Comparison of ENCODE assay signal across 1 cellular context in the genomic region with DNA sequence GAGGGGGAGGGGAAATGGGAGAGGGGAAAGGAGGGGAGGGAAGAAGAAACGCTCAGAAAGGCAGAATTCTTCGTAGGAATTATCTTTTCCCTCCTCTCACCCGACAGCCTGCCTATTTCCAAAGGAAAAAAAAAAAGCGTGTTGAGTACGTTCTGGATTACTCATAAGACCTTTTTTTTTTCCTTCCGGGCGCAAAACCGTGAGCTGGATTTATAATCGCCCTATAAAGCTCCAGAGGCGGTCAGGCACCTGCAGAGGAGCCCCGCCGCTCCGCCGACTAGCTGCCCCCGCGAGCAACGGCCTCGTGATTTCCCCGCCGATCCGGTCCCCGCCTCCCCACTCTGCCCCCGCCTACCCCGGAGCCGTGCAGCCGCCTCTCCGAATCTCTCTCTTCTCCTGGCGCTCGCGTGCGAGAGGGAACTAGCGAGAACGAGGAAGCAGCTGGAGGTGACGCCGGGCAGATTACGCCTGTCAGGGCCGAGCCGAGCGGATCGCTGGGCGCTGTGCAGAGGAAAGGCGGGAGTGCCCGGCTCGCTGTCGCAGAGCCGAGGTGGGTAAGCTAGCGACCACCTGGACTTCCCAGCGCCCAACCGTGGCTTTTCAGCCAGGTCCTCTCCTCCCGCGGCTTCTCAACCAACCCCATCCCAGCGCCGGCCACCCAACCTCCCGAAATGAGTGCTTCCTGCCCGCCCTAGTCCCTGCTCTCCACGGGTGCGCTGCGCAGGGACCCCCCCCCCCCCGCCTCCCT.
TF ChIP-seq lines count a peak whose summit lies in the region.

GAD1 (plus strand) TSS at position 389 of the 748 bp plus-strand sequence. CDS start 1,705 bp downstream, outside the sequence.

TF ChIP-seq in K562, 482 proteins besides CTCF, POLR2A, EP300 and RAD21 (continued from another document and continues in another):
- TF ChIP-seq E4F1 (CRISPR knock-in tag; IDR thresholded peaks at IDR 0.05; ENCODE audit: borderline replicate concordance): no peak
- TF ChIP-seq, protein P1, sequence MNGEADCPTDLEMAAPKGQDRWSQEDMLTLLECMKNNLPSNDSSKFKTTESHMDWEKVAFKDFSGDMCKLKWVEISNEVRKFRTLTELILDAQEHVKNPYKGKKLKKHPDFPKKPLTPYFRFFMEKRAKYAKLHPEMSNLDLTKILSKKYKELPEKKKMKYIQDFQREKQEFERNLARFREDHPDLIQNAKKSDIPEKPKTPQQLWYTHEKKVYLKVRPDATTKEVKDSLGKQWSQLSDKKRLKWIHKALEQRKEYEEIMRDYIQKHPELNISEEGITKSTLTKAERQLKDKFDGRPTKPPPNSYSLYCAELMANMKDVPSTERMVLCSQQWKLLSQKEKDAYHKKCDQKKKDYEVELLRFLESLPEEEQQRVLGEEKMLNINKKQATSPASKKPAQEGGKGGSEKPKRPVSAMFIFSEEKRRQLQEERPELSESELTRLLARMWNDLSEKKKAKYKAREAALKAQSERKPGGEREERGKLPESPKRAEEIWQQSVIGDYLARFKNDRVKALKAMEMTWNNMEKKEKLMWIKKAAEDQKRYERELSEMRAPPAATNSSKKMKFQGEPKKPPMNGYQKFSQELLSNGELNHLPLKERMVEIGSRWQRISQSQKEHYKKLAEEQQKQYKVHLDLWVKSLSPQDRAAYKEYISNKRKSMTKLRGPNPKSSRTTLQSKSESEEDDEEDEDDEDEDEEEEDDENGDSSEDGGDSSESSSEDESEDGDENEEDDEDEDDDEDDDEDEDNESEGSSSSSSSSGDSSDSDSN (IDR thresholded peaks at IDR 0.05; ENCODE audit: borderline replicate concordance in 1 of 2, low read depth in 2 of 2, low read length in 2 of 2): peak; percentile 79 to 91; a peak in 3 of 4 replicates
- no peak for TF ChIP-seq BMI1 (IDR thresholded peaks at IDR 0.05; ENCODE audit: low read length)
- TF ChIP-seq CTBP1 (IDR thresholded peaks at IDR 0.05; ENCODE audit: borderline replicate concordance): peak; percentile 60
- TF ChIP-seq, protein P2, sequence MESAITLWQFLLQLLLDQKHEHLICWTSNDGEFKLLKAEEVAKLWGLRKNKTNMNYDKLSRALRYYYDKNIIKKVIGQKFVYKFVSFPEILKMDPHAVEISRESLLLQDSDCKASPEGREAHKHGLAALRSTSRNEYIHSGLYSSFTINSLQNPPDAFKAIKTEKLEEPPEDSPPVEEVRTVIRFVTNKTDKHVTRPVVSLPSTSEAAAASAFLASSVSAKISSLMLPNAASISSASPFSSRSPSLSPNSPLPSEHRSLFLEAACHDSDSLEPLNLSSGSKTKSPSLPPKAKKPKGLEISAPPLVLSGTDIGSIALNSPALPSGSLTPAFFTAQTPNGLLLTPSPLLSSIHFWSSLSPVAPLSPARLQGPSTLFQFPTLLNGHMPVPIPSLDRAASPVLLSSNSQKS (CRISPR knock-in tag; IDR thresholded peaks at IDR 0.05): no peak
- no peak for TF ChIP-seq ZNF644 (tag; IDR thresholded peaks at IDR 0.05; ENCODE audit: low read depth)
- no peak for TF ChIP-seq FOXJ2 (tag; IDR thresholded peaks at IDR 0.05)
- TF ChIP-seq, protein P3, sequence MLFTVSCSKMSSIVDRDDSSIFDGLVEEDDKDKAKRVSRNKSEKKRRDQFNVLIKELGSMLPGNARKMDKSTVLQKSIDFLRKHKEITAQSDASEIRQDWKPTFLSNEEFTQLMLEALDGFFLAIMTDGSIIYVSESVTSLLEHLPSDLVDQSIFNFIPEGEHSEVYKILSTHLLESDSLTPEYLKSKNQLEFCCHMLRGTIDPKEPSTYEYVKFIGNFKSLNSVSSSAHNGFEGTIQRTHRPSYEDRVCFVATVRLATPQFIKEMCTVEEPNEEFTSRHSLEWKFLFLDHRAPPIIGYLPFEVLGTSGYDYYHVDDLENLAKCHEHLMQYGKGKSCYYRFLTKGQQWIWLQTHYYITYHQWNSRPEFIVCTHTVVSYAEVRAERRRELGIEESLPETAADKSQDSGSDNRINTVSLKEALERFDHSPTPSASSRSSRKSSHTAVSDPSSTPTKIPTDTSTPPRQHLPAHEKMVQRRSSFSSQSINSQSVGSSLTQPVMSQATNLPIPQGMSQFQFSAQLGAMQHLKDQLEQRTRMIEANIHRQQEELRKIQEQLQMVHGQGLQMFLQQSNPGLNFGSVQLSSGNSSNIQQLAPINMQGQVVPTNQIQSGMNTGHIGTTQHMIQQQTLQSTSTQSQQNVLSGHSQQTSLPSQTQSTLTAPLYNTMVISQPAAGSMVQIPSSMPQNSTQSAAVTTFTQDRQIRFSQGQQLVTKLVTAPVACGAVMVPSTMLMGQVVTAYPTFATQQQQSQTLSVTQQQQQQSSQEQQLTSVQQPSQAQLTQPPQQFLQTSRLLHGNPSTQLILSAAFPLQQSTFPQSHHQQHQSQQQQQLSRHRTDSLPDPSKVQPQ (CRISPR knock-in tag; IDR thresholded peaks at IDR 0.05; ENCODE audit: borderline replicate concordance): no peak
- TF ChIP-seq SIX5 (IDR thresholded peaks at IDR 0.05; ENCODE audit: borderline replicate concordance in 1 of 2, insufficient read depth in 1 of 2, low read depth in 1 of 2, low read length in 2 of 2): no peak
- no peak for TF ChIP-seq TFAM (CRISPR knock-in tag; conservative IDR thresholded peaks at IDR 0.05)
- TF ChIP-seq ZEB2 (IDR thresholded peaks at IDR 0.05): no peak
- TF ChIP-seq, protein P4, sequence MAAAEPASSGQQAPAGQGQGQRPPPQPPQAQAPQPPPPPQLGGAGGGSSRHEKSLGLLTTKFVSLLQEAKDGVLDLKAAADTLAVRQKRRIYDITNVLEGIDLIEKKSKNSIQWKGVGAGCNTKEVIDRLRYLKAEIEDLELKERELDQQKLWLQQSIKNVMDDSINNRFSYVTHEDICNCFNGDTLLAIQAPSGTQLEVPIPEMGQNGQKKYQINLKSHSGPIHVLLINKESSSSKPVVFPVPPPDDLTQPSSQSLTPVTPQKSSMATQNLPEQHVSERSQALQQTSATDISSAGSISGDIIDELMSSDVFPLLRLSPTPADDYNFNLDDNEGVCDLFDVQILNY (CRISPR knock-in tag; IDR thresholded peaks at IDR 0.05): no peak
- TF ChIP-seq ZNF197 (CRISPR knock-in tag; IDR thresholded peaks at IDR 0.05; ENCODE audit: low read depth): no peak
- no peak for TF ChIP-seq POLR3A (IDR thresholded peaks at IDR 0.05; ENCODE audit: borderline replicate concordance, extremely low read depth, insufficient read depth, insufficient read length)
- no peak for TF ChIP-seq SAFB (IDR thresholded peaks at IDR 0.05; ENCODE audit: borderline replicate concordance, low read depth, low read length)
- TF ChIP-seq, protein P5, sequence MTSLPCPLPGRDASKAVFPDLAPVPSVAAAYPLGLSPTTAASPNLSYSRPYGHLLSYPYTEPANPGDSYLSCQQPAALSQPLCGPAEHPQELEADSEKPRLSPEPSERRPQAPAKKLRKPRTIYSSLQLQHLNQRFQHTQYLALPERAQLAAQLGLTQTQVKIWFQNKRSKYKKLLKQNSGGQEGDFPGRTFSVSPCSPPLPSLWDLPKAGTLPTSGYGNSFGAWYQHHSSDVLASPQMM (CRISPR knock-in tag; IDR thresholded peaks at IDR 0.05): no peak
- no peak for TF ChIP-seq ZBTB7A (IDR thresholded peaks at IDR 0.05; ENCODE audit: borderline replicate concordance, control insufficient read depth, low read depth, low read length)
- TF ChIP-seq LEF1 (IDR thresholded peaks at IDR 0.05): no peak
- TF ChIP-seq, protein P6, sequence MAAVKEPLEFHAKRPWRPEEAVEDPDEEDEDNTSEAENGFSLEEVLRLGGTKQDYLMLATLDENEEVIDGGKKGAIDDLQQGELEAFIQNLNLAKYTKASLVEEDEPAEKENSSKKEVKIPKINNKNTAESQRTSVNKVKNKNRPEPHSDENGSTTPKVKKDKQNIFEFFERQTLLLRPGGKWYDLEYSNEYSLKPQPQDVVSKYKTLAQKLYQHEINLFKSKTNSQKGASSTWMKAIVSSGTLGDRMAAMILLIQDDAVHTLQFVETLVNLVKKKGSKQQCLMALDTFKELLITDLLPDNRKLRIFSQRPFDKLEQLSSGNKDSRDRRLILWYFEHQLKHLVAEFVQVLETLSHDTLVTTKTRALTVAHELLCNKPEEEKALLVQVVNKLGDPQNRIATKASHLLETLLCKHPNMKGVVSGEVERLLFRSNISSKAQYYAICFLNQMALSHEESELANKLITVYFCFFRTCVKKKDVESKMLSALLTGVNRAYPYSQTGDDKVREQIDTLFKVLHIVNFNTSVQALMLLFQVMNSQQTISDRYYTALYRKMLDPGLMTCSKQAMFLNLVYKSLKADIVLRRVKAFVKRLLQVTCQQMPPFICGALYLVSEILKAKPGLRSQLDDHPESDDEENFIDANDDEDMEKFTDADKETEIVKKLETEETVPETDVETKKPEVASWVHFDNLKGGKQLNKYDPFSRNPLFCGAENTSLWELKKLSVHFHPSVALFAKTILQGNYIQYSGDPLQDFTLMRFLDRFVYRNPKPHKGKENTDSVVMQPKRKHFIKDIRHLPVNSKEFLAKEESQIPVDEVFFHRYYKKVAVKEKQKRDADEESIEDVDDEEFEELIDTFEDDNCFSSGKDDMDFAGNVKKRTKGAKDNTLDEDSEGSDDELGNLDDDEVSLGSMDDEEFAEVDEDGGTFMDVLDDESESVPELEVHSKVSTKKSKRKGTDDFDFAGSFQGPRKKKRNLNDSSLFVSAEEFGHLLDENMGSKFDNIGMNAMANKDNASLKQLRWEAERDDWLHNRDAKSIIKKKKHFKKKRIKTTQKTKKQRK (IDR thresholded peaks at IDR 0.05; ENCODE audit: borderline replicate concordance, low read depth, low read length): no peak
- TF ChIP-seq, protein P7, sequence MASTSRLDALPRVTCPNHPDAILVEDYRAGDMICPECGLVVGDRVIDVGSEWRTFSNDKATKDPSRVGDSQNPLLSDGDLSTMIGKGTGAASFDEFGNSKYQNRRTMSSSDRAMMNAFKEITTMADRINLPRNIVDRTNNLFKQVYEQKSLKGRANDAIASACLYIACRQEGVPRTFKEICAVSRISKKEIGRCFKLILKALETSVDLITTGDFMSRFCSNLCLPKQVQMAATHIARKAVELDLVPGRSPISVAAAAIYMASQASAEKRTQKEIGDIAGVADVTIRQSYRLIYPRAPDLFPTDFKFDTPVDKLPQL (IDR thresholded peaks at IDR 0.05; ENCODE audit: extremely low read depth, insufficient read length): no peak
- TF ChIP-seq LCOR (CRISPR knock-in tag; IDR thresholded peaks at IDR 0.05): no peak; the same call in 1 of the 2 replicates
- TF ChIP-seq, protein P8, sequence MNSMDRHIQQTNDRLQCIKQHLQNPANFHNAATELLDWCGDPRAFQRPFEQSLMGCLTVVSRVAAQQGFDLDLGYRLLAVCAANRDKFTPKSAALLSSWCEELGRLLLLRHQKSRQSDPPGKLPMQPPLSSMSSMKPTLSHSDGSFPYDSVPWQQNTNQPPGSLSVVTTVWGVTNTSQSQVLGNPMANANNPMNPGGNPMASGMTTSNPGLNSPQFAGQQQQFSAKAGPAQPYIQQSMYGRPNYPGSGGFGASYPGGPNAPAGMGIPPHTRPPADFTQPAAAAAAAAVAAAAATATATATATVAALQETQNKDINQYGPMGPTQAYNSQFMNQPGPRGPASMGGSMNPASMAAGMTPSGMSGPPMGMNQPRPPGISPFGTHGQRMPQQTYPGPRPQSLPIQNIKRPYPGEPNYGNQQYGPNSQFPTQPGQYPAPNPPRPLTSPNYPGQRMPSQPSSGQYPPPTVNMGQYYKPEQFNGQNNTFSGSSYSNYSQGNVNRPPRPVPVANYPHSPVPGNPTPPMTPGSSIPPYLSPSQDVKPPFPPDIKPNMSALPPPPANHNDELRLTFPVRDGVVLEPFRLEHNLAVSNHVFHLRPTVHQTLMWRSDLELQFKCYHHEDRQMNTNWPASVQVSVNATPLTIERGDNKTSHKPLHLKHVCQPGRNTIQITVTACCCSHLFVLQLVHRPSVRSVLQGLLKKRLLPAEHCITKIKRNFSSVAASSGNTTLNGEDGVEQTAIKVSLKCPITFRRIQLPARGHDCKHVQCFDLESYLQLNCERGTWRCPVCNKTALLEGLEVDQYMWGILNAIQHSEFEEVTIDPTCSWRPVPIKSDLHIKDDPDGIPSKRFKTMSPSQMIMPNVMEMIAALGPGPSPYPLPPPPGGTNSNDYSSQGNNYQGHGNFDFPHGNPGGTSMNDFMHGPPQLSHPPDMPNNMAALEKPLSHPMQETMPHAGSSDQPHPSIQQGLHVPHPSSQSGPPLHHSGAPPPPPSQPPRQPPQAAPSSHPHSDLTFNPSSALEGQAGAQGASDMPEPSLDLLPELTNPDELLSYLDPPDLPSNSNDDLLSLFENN (IDR thresholded peaks at IDR 0.05; ENCODE audit: low read depth in 2 of 2, low read length in 2 of 2): no peak
- no peak for TF ChIP-seq BRD9 (IDR thresholded peaks at IDR 0.05; ENCODE audit: low read depth, partially characterized antibody)
- TF ChIP-seq SOX6 (IDR thresholded peaks at IDR 0.05): no peak
- no peak for TF ChIP-seq RBM34 (IDR thresholded peaks at IDR 0.05; ENCODE audit: borderline replicate concordance, insufficient read depth, low read length)
- TF ChIP-seq ZNF253 (CRISPR knock-in tag; conservative IDR thresholded peaks at IDR 0.05): no peak
- TF ChIP-seq RBM15 (IDR thresholded peaks at IDR 0.05; ENCODE audit: insufficient read depth, low read length): no peak
- no peak for TF ChIP-seq ILK (tag; IDR thresholded peaks at IDR 0.05; ENCODE audit: borderline replicate concordance, low read depth)
- TF ChIP-seq THRAP3 (IDR thresholded peaks at IDR 0.05; ENCODE audit: borderline replicate concordance): no peak
- no peak for TF ChIP-seq SIRT6 (IDR thresholded peaks at IDR 0.05; ENCODE audit: low read depth, low read length)
- TF ChIP-seq ZBTB1 (CRISPR knock-in tag; IDR thresholded peaks at IDR 0.05; ENCODE audit: borderline replicate concordance, low read depth): no peak
- TF ChIP-seq, protein P9, sequence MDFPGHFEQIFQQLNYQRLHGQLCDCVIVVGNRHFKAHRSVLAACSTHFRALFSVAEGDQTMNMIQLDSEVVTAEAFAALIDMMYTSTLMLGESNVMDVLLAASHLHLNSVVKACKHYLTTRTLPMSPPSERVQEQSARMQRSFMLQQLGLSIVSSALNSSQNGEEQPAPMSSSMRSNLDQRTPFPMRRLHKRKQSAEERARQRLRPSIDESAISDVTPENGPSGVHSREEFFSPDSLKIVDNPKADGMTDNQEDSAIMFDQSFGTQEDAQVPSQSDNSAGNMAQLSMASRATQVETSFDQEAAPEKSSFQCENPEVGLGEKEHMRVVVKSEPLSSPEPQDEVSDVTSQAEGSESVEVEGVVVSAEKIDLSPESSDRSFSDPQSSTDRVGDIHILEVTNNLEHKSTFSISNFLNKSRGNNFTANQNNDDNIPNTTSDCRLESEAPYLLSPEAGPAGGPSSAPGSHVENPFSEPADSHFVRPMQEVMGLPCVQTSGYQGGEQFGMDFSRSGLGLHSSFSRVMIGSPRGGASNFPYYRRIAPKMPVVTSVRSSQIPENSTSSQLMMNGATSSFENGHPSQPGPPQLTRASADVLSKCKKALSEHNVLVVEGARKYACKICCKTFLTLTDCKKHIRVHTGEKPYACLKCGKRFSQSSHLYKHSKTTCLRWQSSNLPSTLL (IDR thresholded peaks at IDR 0.05): no peak
- TF ChIP-seq PTTG1 (tag; IDR thresholded peaks at IDR 0.05; ENCODE audit: low read depth): no peak
